ENCODE assay signal across 16 cellular contexts in the genomic region with DNA sequence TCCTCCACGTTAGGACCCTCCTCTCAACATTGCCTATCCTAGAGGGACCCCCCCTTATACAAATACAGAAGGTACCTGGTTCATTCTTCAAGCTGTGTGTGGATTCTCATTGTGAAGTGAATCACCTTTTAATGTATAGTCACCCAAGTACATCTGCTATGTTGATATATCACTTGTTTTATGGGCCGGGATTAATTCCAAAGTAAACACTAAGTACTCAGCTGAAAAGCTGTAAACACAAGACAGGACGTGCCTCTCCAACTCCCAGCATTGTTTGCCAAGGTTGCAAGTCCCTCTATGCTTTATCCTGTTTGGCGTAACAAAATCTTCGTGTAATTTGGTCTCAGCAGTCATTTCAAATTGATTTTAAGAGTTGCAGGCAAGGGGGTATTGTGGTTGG.
DNase-seq lines count a peak whose midpoint lies in the region; ATAC-seq and TF ChIP-seq lines count a peak whose summit lies in the region.
"Had no signal": no experiment of that assay in that cellular context is flagged by ENCODE, and none has a peak within 500 bp of the region (broad histone marks: within the 10 kb centered on the region; RNA-seq: fewer than 3 reads in every experiment).

No MANE protein-coding gene starts in this region.

- no peak for ATAC-seq in HG02981 (IDR thresholded peaks at IDR 0.05; ENCODE audit: unreplicated experiment)
- ATAC-seq: K562 had no signal

- H3K27ac ChIP-seq in coronary artery (no peak overlapping the region), sigmoid colon (no peak overlapping the region)
- H3K27ac ChIP-seq: HL-60, Peyer's patch had no signal

- DNase-seq in DMS79 treated with DMSO at 0.1 percent for 48 hours (lab: John Stamatoyannopoulos, UW) (peak; percentile 86), NCI-H1436 treated with DMSO at 0.1 percent for 48 hours (lab: John Stamatoyannopoulos, UW) (peak; percentile 16), NCI-H526 (lab: John Stamatoyannopoulos, UW) (peak; percentile 3 to 24), SHP77 treated with DMSO at 0.1 percent for 48 hours (lab: John Stamatoyannopoulos, UW) (peak; percentile 51), T1000 (lab: John Stamatoyannopoulos, UW) (no peak), coronary artery (ENCODE audit: low spot score) (no peak), sigmoid colon (no peak)
- DNase-seq: ACHN; CD4-positive, alpha-beta memory T cell; HFFc6; NCI-H524; Peyer's patch; SW 1271 had no signal

- no peaks in the 10 kb centered on the region for H3K9me3 ChIP-seq in sigmoid colon
- H3K9me3 ChIP-seq: Peyer's patch had no signal

- no peaks in the 10 kb centered on the region for H3K4me1 ChIP-seq in sigmoid colon
- H3K4me1 ChIP-seq: Peyer's patch had no signal

- H3K36me3 ChIP-seq in sigmoid colon = no peaks in the 10 kb centered on the region
- H3K36me3 ChIP-seq: Peyer's patch had no signal

- TF ChIP-seq POLR2A in sigmoid colon (IDR thresholded peaks at IDR 0.05) = no peak

- intact Hi-C loops in sigmoid colon (cut with DNase I) = no loop called here

- no peak overlapping the region for H3K4me3 ChIP-seq in coronary artery
- H3K4me3 ChIP-seq in sigmoid colon = no peak overlapping the region
- H3K4me3 ChIP-seq: K562, Peyer's patch had no signal

- no peaks in the 10 kb centered on the region for H3K27me3 ChIP-seq in sigmoid colon
- H3K27me3 ChIP-seq: Peyer's patch had no signal

- WGBS in sigmoid colon, 2 donors = 8 to 35% methylated on average over 5 of the region's 5 CpGs

- no peak for TF ChIP-seq EP300 in sigmoid colon (IDR thresholded peaks at IDR 0.05)

- TF ChIP-seq CTCF in coronary artery (IDR thresholded peaks at IDR 0.05) (no peak), sigmoid colon (IDR thresholded peaks at IDR 0.05) (no peak)

Comparison
In these comparisons a context has a peak if more than half of its experiments do, and no peak if none do; other contexts are left out.
1. DNase-seq: peak in DMS79 treated with DMSO at 0.1 percent for 48 hours (single experiment), NCI-H1436 treated with DMSO at 0.1 percent for 48 hours (single experiment), NCI-H526 (2 of 2) and SHP77 treated with DMSO at 0.1 percent for 48 hours (single experiment); none in T1000 (single experiment), coronary artery (single experiment) and sigmoid colon (single experiment).